8 cellular contexts compared by ENCODE assay signal in the genomic region with DNA sequence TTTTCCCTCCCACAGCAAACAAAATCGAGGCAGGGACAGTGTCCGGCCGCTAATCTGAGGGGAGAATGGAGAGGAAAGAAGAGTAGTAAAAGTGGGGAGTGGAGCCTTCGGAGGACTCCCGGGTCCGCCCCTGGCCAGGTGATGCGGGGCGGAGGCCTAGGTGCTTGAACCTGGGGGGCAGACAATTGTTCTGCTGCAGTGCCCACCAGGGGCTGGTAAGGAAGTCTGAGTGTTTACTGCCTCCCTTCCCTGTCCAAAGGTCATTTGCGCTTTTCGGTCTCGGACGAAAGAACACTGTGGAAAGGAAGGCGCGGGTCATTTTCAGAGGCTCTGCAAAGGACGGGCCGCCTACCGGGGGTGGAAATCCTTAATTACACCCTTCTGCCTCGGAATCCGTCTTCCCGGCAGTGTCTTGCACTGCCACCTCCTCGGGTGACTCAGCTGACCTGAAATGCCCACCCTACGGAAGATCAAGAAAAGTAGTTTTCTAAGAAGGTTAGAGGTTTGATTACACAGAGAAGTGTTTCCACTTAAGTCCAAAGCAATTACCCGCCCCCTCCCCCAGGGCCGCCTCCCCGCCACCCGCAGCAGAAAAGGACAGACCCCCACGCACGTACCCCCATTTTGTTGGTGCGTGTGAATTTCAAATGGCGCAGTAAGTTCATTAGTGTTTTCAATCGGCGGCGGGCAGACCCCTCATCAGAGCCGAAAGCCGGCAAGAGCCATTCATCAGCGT.
DNase-seq lines count a peak whose midpoint lies in the region; ATAC-seq and TF ChIP-seq lines count a peak whose summit lies in the region.

No MANE protein-coding gene starts in this region.

- H3K27ac Mint-ChIP-seq in HFFc6, result peak overlapping the region; percentile 87
- H3K27ac Mint-ChIP-seq in chondrocyte (ENCODE audit: unreplicated experiment), result peak overlapping the region; percentile 99

- H3K36me3 Mint-ChIP-seq in HFFc6 (ENCODE audit: low read depth) (peaks cover 4% of the 10 kb centered on the region; the same call in 1 of the 2 replicates), chondrocyte (ENCODE audit: low read depth) (no peaks in the 10 kb centered on the region)

- intact Hi-C loops in mucosa of descending colon (cut with DNase I, micrococcal nuclease), result no loop called here

- H3K4me1 Mint-ChIP-seq in HFFc6 (ENCODE audit: low read depth) (peaks cover 38% of the 10 kb centered on the region), chondrocyte (ENCODE audit: low read depth) (peaks cover 32% of the 10 kb centered on the region)

- no peak overlapping the region for H3K4me3 ChIP-seq in mucosa of descending colon

- H3K4me3 Mint-ChIP-seq in HFFc6, result peak overlapping the region; percentile 95
- peak overlapping the region; percentile 92 for H3K4me3 Mint-ChIP-seq in chondrocyte (ENCODE audit: unreplicated experiment)

- no peaks in the 10 kb centered on the region for H3K36me3 ChIP-seq in mucosa of descending colon (ENCODE audit: low read depth)

- TF ChIP-seq CTCF in HFFc6 (IDR thresholded peaks at IDR 0.05), result peak; percentile 23; the same call in 1 of the 2 replicates
- peak; percentile 44 for TF ChIP-seq CTCF in chondrocyte (IDR thresholded peaks at IDR 0.05)
- no peak for TF ChIP-seq CTCF in mucosa of descending colon (IDR thresholded peaks at IDR 0.05)

- DNase-seq in A172 (ENCODE audit: low spot score) (peak; percentile 30), HFFc6 (peak; percentile 20), chondrocyte (ENCODE audit: low spot score) (no peak), mucosa of descending colon (peak in 2 of 3 donors; percentile 17 to 44), CD1c-positive myeloid dendritic cell (ENCODE audit: extremely low spot score) (no peak), NCI-H524 (lab: John Stamatoyannopoulos, UW) (no peak), NCI-H774 (lab: John Stamatoyannopoulos, UW) (no peak)

- H3K27me3 Mint-ChIP-seq in HFFc6 (ENCODE audit: insufficient read depth) (no peaks in the 10 kb centered on the region; the same call in 1 of the 2 replicates), chondrocyte (ENCODE audit: low read depth) (no peaks in the 10 kb centered on the region)

- H3K9me3 ChIP-seq in mucosa of descending colon, result no peaks in the 10 kb centered on the region

- ATAC-seq in mucosa of descending colon (peak; percentile 34), HG03095 (IDR thresholded peaks at IDR 0.05; ENCODE audit: unreplicated experiment) (no peak)

- H3K4me1 ChIP-seq in mucosa of descending colon (ENCODE audit: low read depth), result peaks cover 24% of the 10 kb centered on the region

- H3K9me3 Mint-ChIP-seq in HFFc6 (no peaks in the 10 kb centered on the region), chondrocyte (ENCODE audit: low read depth) (no peaks in the 10 kb centered on the region)

Comparison
In these comparisons a context has a peak if more than half of its experiments do, and no peak if none do; other contexts are left out.
1. DNase-seq: peak in A172 (single experiment), HFFc6 (single experiment) and mucosa of descending colon (2 of 3); none in chondrocyte (single experiment), CD1c-positive myeloid dendritic cell (single experiment), NCI-H524 (0 of 2) and NCI-H774 (single experiment).